In genomic region chr3:58008140-58009025, GRCh38 we compare ENCODE assay signal across 8 cellular contexts. TPM values are rescaled to one million over a fixed set of nuclear protein-coding genes. Genes with fewer than 3 reads are reported as not detected.
DNase-seq lines count a peak whose midpoint lies in the region; ATAC-seq and TF ChIP-seq lines count a peak whose summit lies in the region.

A gene with protein sequence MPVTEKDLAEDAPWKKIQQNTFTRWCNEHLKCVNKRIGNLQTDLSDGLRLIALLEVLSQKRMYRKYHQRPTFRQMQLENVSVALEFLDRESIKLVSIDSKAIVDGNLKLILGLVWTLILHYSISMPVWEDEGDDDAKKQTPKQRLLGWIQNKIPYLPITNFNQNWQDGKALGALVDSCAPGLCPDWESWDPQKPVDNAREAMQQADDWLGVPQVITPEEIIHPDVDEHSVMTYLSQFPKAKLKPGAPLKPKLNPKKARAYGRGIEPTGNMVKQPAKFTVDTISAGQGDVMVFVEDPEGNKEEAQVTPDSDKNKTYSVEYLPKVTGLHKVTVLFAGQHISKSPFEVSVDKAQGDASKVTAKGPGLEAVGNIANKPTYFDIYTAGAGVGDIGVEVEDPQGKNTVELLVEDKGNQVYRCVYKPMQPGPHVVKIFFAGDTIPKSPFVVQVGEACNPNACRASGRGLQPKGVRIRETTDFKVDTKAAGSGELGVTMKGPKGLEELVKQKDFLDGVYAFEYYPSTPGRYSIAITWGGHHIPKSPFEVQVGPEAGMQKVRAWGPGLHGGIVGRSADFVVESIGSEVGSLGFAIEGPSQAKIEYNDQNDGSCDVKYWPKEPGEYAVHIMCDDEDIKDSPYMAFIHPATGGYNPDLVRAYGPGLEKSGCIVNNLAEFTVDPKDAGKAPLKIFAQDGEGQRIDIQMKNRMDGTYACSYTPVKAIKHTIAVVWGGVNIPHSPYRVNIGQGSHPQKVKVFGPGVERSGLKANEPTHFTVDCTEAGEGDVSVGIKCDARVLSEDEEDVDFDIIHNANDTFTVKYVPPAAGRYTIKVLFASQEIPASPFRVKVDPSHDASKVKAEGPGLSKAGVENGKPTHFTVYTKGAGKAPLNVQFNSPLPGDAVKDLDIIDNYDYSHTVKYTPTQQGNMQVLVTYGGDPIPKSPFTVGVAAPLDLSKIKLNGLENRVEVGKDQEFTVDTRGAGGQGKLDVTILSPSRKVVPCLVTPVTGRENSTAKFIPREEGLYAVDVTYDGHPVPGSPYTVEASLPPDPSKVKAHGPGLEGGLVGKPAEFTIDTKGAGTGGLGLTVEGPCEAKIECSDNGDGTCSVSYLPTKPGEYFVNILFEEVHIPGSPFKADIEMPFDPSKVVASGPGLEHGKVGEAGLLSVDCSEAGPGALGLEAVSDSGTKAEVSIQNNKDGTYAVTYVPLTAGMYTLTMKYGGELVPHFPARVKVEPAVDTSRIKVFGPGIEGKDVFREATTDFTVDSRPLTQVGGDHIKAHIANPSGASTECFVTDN (N-terminal part only) (plus strand): TSS chr3:58008422. CDS start chr3:58008565, 143 bp downstream.

- H3K9me3 Mint-ChIP-seq in CD14-positive monocyte (peaks cover 0 to 1% (median 0%) of the 10 kb centered on the region in 7 donors), osteocyte (ENCODE audit: unreplicated experiment) (no peaks in the 10 kb centered on the region)
- H3K9me3 Mint-ChIP-seq in activated naive CD4-positive, alpha-beta T cell treated with anti-CD3 and anti-CD28 coated beads, Interleukin-2, amount 50 U/mL, for 24 hours = no peaks in the 10 kb centered on the region

- WGBS in thymus = under 1% methylated on average over 91 of the region's 91 CpGs

- peak; percentile 81 for TF ChIP-seq CTCF in CD14-positive monocyte (IDR thresholded peaks at IDR 0.05)
- TF ChIP-seq CTCF in osteocyte (IDR thresholded peaks at IDR 0.05) = peak; percentile 73

- H3K36me3 ChIP-seq in thymus (ENCODE audit: control insufficient read depth, insufficient read depth) = no peaks in the 10 kb centered on the region

- DNase-seq in CD14-positive monocyte (ENCODE audit: low spot score) (peak; percentile 74), GM19240 (ENCODE audit: insufficient read length, low spot score) (peak; percentile 92), HT-29 (ENCODE audit: low spot score) (peak; percentile 66), glomerular visceral epithelial cell (ENCODE audit: extremely low spot score) (peak; percentile 85), osteocyte (ENCODE audit: extremely low spot score, unreplicated experiment) (peak; percentile 93)

- H3K36me3 Mint-ChIP-seq in CD14-positive monocyte = peaks cover 4% of the 10 kb centered on the region in 2 donors
- H3K36me3 Mint-ChIP-seq in activated naive CD4-positive, alpha-beta T cell treated with anti-CD3 and anti-CD28 coated beads, Interleukin-2, amount 50 U/mL, for 24 hours = peaks cover 3% of the 10 kb centered on the region
- H3K36me3 Mint-ChIP-seq in osteocyte (ENCODE audit: unreplicated experiment) = no peaks in the 10 kb centered on the region

- peak within 1 kb of the TSS; percentile 82 for H3K27ac ChIP-seq in thymus (ENCODE audit: low read depth)

- peak within 1 kb of the TSS; percentile 89 for H3K4me3 ChIP-seq in thymus (ENCODE audit: low read length)

- peak; percentile 76 for ATAC-seq in SK-N-SH treated with all-trans-retinoic acid at 6 μM for 48 hours

- intact Hi-C loops in CD14-positive monocyte (cut with micrococcal nuclease) = loop anchor here in 1 of 2 donors (5.0 kb wide), 1 partner anchor 46 kb away; no protein-coding TSS in a partner anchor

- H3K27ac Mint-ChIP-seq in CD14-positive monocyte = peak within 1 kb of the TSS; percentile 72 to 93 (median 82)
- H3K27ac Mint-ChIP-seq in activated naive CD4-positive, alpha-beta T cell treated with anti-CD3 and anti-CD28 coated beads, Interleukin-2, amount 50 U/mL, for 24 hours = peak within 1 kb of the TSS; percentile 46
- peak within 1 kb of the TSS; percentile 64 for H3K27ac Mint-ChIP-seq in osteocyte (ENCODE audit: unreplicated experiment)

- peaks cover 31% of the 10 kb centered on the region for H3K4me1 ChIP-seq in thymus (ENCODE audit: control insufficient read depth, insufficient read depth, low read length)

- peaks cover 35% of the 10 kb centered on the region for H3K4me1 Mint-ChIP-seq in CD14-positive monocyte
- peaks cover 39% of the 10 kb centered on the region for H3K4me1 Mint-ChIP-seq in activated naive CD4-positive, alpha-beta T cell treated with anti-CD3 and anti-CD28 coated beads, Interleukin-2, amount 50 U/mL, for 24 hours
- peaks cover 41% of the 10 kb centered on the region for H3K4me1 Mint-ChIP-seq in osteocyte (ENCODE audit: unreplicated experiment)

- H3K4me3 Mint-ChIP-seq in CD14-positive monocyte = peak within 1 kb of the TSS; percentile 93 to 97
- H3K4me3 Mint-ChIP-seq in activated naive CD4-positive, alpha-beta T cell treated with anti-CD3 and anti-CD28 coated beads, Interleukin-2, amount 50 U/mL, for 24 hours = peak within 1 kb of the TSS; percentile 90
- H3K4me3 Mint-ChIP-seq in osteocyte (ENCODE audit: unreplicated experiment) = peak within 1 kb of the TSS; percentile 89

- H3K27me3 Mint-ChIP-seq in CD14-positive monocyte (ENCODE audit: low read depth in 3 of 3) = peaks cover 2 to 5% (median 2%) of the 10 kb centered on the region in 3 donors
- H3K27me3 Mint-ChIP-seq in activated naive CD4-positive, alpha-beta T cell treated with anti-CD3 and anti-CD28 coated beads, Interleukin-2, amount 50 U/mL, for 24 hours = no peaks in the 10 kb centered on the region
- H3K27me3 Mint-ChIP-seq in osteocyte (ENCODE audit: unreplicated experiment) = no peaks in the 10 kb centered on the region

- H3K27me3 ChIP-seq in thymus (ENCODE audit: control insufficient read depth, insufficient read depth) = no peaks in the 10 kb centered on the region

- H3K9me3 ChIP-seq in thymus (ENCODE audit: control insufficient read depth) = no peaks in the 10 kb centered on the region

TF ChIP-seq in SK-N-SH treated with all-trans-retinoic acid at 6 μM for 48 hours, 23 proteins besides CTCF, POLR2A, EP300 and RAD21:
- no peak for TF ChIP-seq ZNF70 (CRISPR knock-in tag; IDR thresholded peaks at IDR 0.05)
- 0 out of 2 replicates have a peak, but pooled peaks have one; percentile 31 for TF ChIP-seq ZFP3 (CRISPR knock-in tag; IDR thresholded peaks at IDR 0.05)
- 0 out of 2 replicates have a peak, but pooled peaks have one; percentile 27 for TF ChIP-seq TSHZ2 (CRISPR knock-in tag; IDR thresholded peaks at IDR 0.05)
- no peak for TF ChIP-seq RARB (CRISPR knock-in tag; IDR thresholded peaks at IDR 0.05)
TF ChIP-seq in SK-N-SH treated with all-trans-retinoic acid at 6 μM for 48 hours: peak in this region for 2.

RNA-seq across cellular contexts. Expression of the gene that starts here (rescaled TPM):
- polyA plus RNA-seq in CD14-positive monocyte = 1 to 10 TPM in 1 of 2 donors, under 1 TPM in 1; 0.47 to 2.1 TPM
- total RNA-seq in HT-29 (2014; rRNA removed; shearing (Covaris generic)) = 225 and 241 TPM in 2 replicates
- total RNA-seq in osteocyte = 72.9 and 77.9 TPM in 2 replicates
- 111 TPM for polyA plus RNA-seq in thymus

Comparison
In these comparisons a context has a peak if more than half of its experiments do, and no peak if none do; other contexts are left out.
1. Peak in every context shown above with its lines: DNase-seq, ATAC-seq, H3K4me3 ChIP-seq and H3K27ac ChIP-seq.
2. RNA of the gene that starts here (polyA plus RNA-seq): 111 TPM in thymus (single experiment); 0.47 to 2.1 TPM in CD14-positive monocyte; every median in the first group is over 10 times any median in the second.